Comparison of ENCODE assay signal across 1 cellular context in genomic region chr14:32606297-32606696, GRCh38.
TF ChIP-seq lines count a peak whose summit lies in the region.

No MANE protein-coding gene starts in this region.

TF ChIP-seq in GM23338, 12 proteins besides CTCF, POLR2A, EP300 and RAD21 (continued from another document):
- TF ChIP-seq ZNF462 (CRISPR knock-in tag; IDR thresholded peaks at IDR 0.05) (no peak), POLR2AphosphoS5 (IDR thresholded peaks at IDR 0.05; ENCODE audit: low read depth) (no peak), CREB1 (CRISPR knock-in tag; IDR thresholded peaks at IDR 0.05; ENCODE audit: low read depth) (no peak), REST (IDR thresholded peaks at IDR 0.05; ENCODE audit: unreplicated experiment) (no peak), EZH2 (IDR thresholded peaks at IDR 0.05; ENCODE audit: low read depth, unreplicated experiment) (no peak), NANOG (IDR thresholded peaks at IDR 0.05; ENCODE audit: borderline replicate concordance) (no peak)
